Comparison of ENCODE assay signal across 8 cellular contexts in the genomic region with DNA sequence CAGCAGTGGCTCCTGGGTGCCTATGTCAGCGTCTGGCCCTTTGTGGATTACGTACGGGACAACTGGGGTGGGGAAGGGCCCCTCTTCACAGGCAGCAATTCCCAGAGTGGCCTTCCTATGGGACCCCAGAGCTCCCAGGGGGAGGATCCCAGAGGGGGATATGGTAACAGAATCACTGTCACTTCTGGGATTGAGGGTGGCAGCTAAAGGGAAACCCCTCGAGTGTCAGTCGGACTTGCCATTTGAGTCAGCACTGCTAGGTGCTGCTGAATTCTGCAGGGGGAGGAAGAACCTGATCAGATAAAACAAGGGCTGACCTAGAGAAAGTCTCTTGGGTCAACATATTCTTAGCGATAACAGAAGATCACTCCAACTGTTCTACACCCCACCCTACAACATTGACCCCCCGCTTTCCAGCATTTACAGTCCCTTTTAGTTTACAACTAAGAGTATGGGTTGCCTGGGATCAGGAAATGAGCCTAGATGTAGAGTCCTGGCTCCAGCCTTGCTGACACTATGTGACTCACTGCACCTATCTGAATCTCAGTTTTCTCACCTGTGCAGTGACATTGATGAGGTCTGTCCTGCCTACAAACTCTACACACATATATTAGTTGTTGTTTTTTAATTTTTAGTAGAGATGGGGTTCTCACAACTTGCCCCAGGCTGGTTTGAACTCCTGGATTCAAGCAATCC. TPM values are rescaled to one million over a fixed set of nuclear protein-coding genes. Genes with fewer than 3 reads are reported as not detected.
A peak's percentile ranks its signal among the peaks of the same experiment; 100 is the strongest.
DNase-seq lines count a peak whose midpoint lies in the region; ATAC-seq and TF ChIP-seq lines count a peak whose summit lies in the region.

No MANE protein-coding gene starts in this region.

- DNase-seq in Right ventricle myocardium superior (no peak), cardiac septum (ENCODE audit: low spot score) (no peak), SK-N-SH (peak; percentile 57), DMS114 treated with DMSO at 0.1 percent for 48 hours (lab: John Stamatoyannopoulos, UW; ENCODE audit: unreplicated experiment) (no peak), NCI-H1930 (lab: John Stamatoyannopoulos, UW) (no peak)
- peak; percentile 34 for DNase-seq in effector CD4-positive, alpha-beta T cell
- peak in 1 of 10 donors; percentile 27 for DNase-seq in naive thymus-derived CD8-positive, alpha-beta T cell

- peak overlapping the region; percentile 90 for H2AFZ ChIP-seq in SK-N-SH (ENCODE audit: low read depth)

- H4K20me1 ChIP-seq in SK-N-SH (ENCODE audit: insufficient read depth), result no peaks in the 10 kb centered on the region

- H3K9me3 Mint-ChIP-seq in naive thymus-derived CD8-positive, alpha-beta T cell, result no peaks in the 10 kb centered on the region

- peak overlapping the region; percentile 52 to 64 for H3K4me3 ChIP-seq in SK-N-SH (ENCODE audit: low read depth in 2 of 2, low read length in 1 of 2)

- H3K79me2 ChIP-seq in SK-N-SH (ENCODE audit: insufficient read depth), result no peaks in the 10 kb centered on the region

- no peaks in the 10 kb centered on the region for H3K36me3 Mint-ChIP-seq in naive thymus-derived CD8-positive, alpha-beta T cell

- WGBS in SK-N-SH (ENCODE audit: low lambda C conversion rate), result 38% methylated on average over 4 of the region's 7 CpGs

- peaks cover 20 to 28% of the 10 kb centered on the region in 2 experiments for H3K4me1 ChIP-seq in SK-N-SH (ENCODE audit: control insufficient read depth in 1 of 2, insufficient read depth in 2 of 2, low read depth in 1 of 2, low read length in 1 of 2)

- H3K27ac Mint-ChIP-seq in naive thymus-derived CD8-positive, alpha-beta T cell, result peak overlapping the region; percentile 87 to 99 (median 94)

- ATAC-seq in Right ventricle myocardium superior (ENCODE audit: poor library complexity) (peak; percentile 0), HG03025 (IDR thresholded peaks at IDR 0.05; ENCODE audit: low FRiP score, unreplicated experiment) (peak; percentile 33)
- ATAC-seq in naive thymus-derived CD8-positive, alpha-beta T cell, result peak; percentile 26 to 32

- no peaks in the 10 kb centered on the region for H3K9me3 ChIP-seq in SK-N-SH

- H3K4me3 Mint-ChIP-seq in naive thymus-derived CD8-positive, alpha-beta T cell, result peak overlapping the region; percentile 82 to 94 (median 89)

- peak overlapping the region; percentile 77 for H3K4me2 ChIP-seq in SK-N-SH

- H3K9me2 ChIP-seq in SK-N-SH, result no peaks in the 10 kb centered on the region

- H3K27ac ChIP-seq in SK-N-SH (ENCODE audit: low read depth in 2 of 2, low read length in 1 of 2), result peak overlapping the region in 1 of 2 experiments; percentile 96; a peak in 3 of 4 replicates

- POLR2A ChIA-PET in SK-N-SH (lab: Yijun Ruan, JAX), result interaction anchor here (0.7 to 8.8 kb wide), 6 partner anchors 8 to 188 kb away, joined by 3 to 174 read pairs (median 10); a partner anchor contains a TSS
- POLR2A ChIA-PET in naive thymus-derived CD8-positive, alpha-beta T cell (lab: Charles Lee), result interaction anchor here (0.6 to 3.3 kb wide), 20 partner anchors 8 to 1922 kb away, joined by 3 to 46 read pairs (median 5); a partner anchor contains a TSS

- no peak for TF ChIP-seq EP300 in SK-N-SH (IDR thresholded peaks at IDR 0.05; ENCODE audit: borderline replicate concordance in 1 of 2, low read depth in 1 of 2, low read length in 1 of 2)

- H3K27me3 ChIP-seq in SK-N-SH (ENCODE audit: insufficient read depth), result no peaks in the 10 kb centered on the region

- H3K36me3 ChIP-seq in SK-N-SH (replicated peaks in 1 of 2; ENCODE audit: control insufficient read depth in 1 of 2, insufficient read depth in 2 of 2, low read length in 1 of 2), result no peaks in the 10 kb centered on the region

- TF ChIP-seq CTCF in SK-N-SH (IDR thresholded peaks at IDR 0.05), result no peak

- H3F3A ChIP-seq in SK-N-SH (replicated peaks; ENCODE audit: insufficient read depth), result no peaks in the 10 kb centered on the region

- intact Hi-C loops in Right ventricle myocardium superior (cut with DNase I) (no loop called here), cardiac septum (cut with DNase I) (no loop called here)

- no peak for TF ChIP-seq RAD21 in SK-N-SH (IDR thresholded peaks at IDR 0.05; ENCODE audit: low read length)

- peaks cover 31 to 74% (median 71%) of the 10 kb centered on the region in 4 donors for H3K4me1 Mint-ChIP-seq in naive thymus-derived CD8-positive, alpha-beta T cell

- CTCF ChIA-PET in SK-N-SH (lab: Yijun Ruan, JAX), result interaction anchor here (0.7 to 8.2 kb wide), 9 partner anchors 9 to 76 kb away, joined by 3 to 70 read pairs (median 5); a partner anchor contains a TSS

- H3K9ac ChIP-seq in SK-N-SH, result peak overlapping the region; percentile 59

- no peaks in the 10 kb centered on the region for H3K27me3 Mint-ChIP-seq in naive thymus-derived CD8-positive, alpha-beta T cell

TF ChIP-seq in SK-N-SH, 30 proteins besides CTCF, POLR2A, EP300 and RAD21:
- TF ChIP-seq RCOR1 (IDR thresholded peaks at IDR 0.05; ENCODE audit: low read length) (0 out of 2 replicates have a peak, but pooled peaks have one; percentile 2), RFX5 (IDR thresholded peaks at IDR 0.05; ENCODE audit: low read length) (no peak)

RNA-seq across cellular contexts. Expression of a gene that starts 12.3 kb away (rescaled TPM):
- total RNA-seq in Right ventricle myocardium superior (54.8 TPM), cardiac septum (22.6 TPM)
- 24.9 and 30.4 TPM in 2 replicates for polyA plus RNA-seq in SK-N-SH (2012; rRNA removed)
- 19.5 and 19.9 TPM in 2 replicates for polyA plus RNA-seq in SK-N-SH (2012; cell fraction: cytosol; rRNA removed)
- polyA plus RNA-seq in SK-N-SH (2012; cell fraction: nucleus; rRNA removed), result 41.8 and 55.3 TPM in 2 replicates
- 10 to 100 TPM; 23.8 to 29.6 TPM for total RNA-seq in naive thymus-derived CD8-positive, alpha-beta T cell
- polyA plus RNA-seq in naive thymus-derived CD8-positive, alpha-beta T cell, result 100 to 1,000 TPM in 2 of 3 donors, 10 to 100 TPM in 1; 68.0 to 190 (median 189) TPM

RNA-seq across cellular contexts. Expression of a gene that starts 45.4 kb away (rescaled TPM):
- total RNA-seq in Right ventricle myocardium superior (32.0 TPM), cardiac septum (21.2 TPM)
- 15.0 and 19.5 TPM in 2 replicates for polyA plus RNA-seq in SK-N-SH (2012; rRNA removed)
- 21.7 and 23.6 TPM in 2 replicates for polyA plus RNA-seq in SK-N-SH (2012; cell fraction: cytosol; rRNA removed)
- polyA plus RNA-seq in SK-N-SH (2012; cell fraction: nucleus; rRNA removed), result 9.3 and 14.7 TPM in 2 replicates
- 10 to 100 TPM; 23.8 to 24.7 TPM for total RNA-seq in naive thymus-derived CD8-positive, alpha-beta T cell
- 10 to 100 TPM; 21.2 to 44.4 (median 31.4) TPM for polyA plus RNA-seq in naive thymus-derived CD8-positive, alpha-beta T cell

RNA-seq across cellular contexts. Expression of a gene that starts 45.7 kb away (rescaled TPM):
- total RNA-seq in Right ventricle myocardium superior (242 TPM), cardiac septum (171 TPM)
- polyA plus RNA-seq in SK-N-SH (2012; rRNA removed), result 45.2 and 65.7 TPM in 2 replicates
- polyA plus RNA-seq in SK-N-SH (2012; cell fraction: cytosol; rRNA removed), result 81.1 and 87.8 TPM in 2 replicates
- polyA plus RNA-seq in SK-N-SH (2012; cell fraction: nucleus; rRNA removed), result 15.3 and 24.1 TPM in 2 replicates
- 100 to 1,000 TPM; 121 to 128 TPM for total RNA-seq in naive thymus-derived CD8-positive, alpha-beta T cell
- 100 to 1,000 TPM; 419 to 453 (median 444) TPM for polyA plus RNA-seq in naive thymus-derived CD8-positive, alpha-beta T cell

Comparison
In these comparisons a context has a peak if more than half of its experiments do, and no peak if none do; other contexts are left out.
1. DNase-seq: peak in SK-N-SH (single experiment) and effector CD4-positive, alpha-beta T cell (single experiment); none in Right ventricle myocardium superior (single experiment), cardiac septum (single experiment), DMS114 treated with DMSO at 0.1 percent for 48 hours (single experiment) and NCI-H1930 (0 of 2).
2. Peak in every context shown above with its lines, with median percentiles within 50 percentile points of each other: ATAC-seq.